14 cellular contexts compared by ENCODE assay signal in the genomic region with DNA sequence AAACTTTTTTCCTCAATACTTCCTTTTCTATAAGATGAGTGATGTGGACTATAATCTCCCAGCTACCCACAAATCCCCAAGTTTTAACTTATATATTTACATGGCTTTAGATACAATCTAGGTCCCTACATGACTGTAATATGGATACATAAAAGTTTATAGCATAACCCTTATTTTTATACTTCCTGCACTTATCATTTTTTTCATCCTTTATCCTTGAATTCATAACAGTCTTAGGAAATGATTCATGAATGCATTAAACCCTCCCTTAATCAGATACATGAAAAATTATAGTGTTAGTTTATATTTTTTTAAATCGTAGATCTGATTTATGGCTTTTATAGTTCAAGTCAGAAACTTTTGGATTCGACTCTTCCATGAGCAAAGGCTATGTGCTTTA.
"Had no signal": no experiment of that assay in that cellular context is flagged by ENCODE, and none has a peak within 500 bp of the region (broad histone marks: within the 10 kb centered on the region; RNA-seq: fewer than 3 reads in every experiment).

No MANE protein-coding gene starts in this region.

- ATAC-seq: right cardiac atrium had no signal

- H3K27me3 ChIP-seq: ascending aorta, cardiac muscle cell had no signal

- H3K9me3 ChIP-seq: ascending aorta, neutrophil had no signal

- H3K9me3 Mint-ChIP-seq: activated CD4-positive, alpha-beta T cell treated with anti-CD3 and anti-CD28 coated beads, Interleukin-2, amount 10 ng/mL, durations not matched to agents 7 days and 5 days had no signal

- H3K27me3 Mint-ChIP-seq: activated CD4-positive, alpha-beta T cell treated with anti-CD3 and anti-CD28 coated beads, Interleukin-2, amount 10 ng/mL, durations not matched to agents 7 days and 5 days had no signal

- H3K36me3 ChIP-seq: ascending aorta, cardiac muscle cell, neutrophil had no signal

- H3K27ac ChIP-seq: ascending aorta, cardiac muscle cell, neutrophil had no signal

- H3K4me3 ChIP-seq: ascending aorta, cardiac muscle cell had no signal

- DNase-seq: activated CD4-positive, alpha-beta T cell treated with anti-CD3 and anti-CD28 coated beads, Interleukin-2, amount 10 ng/mL, durations not matched to agents 7 days and 5 days; activated CD4-positive, CD25-positive, alpha-beta regulatory T cell; activated effector memory CD4-positive, alpha-beta T cell treated with Interleukin-2 at 50 U/mL for 16 hours; effector CD8-positive, alpha-beta T cell; hypothalamus; right cardiac atrium; stimulated activated CD4-positive, alpha-beta T cell treated with anti-CD3 and anti-CD28 coated beads, Interleukin-2, amount 100 ng/mL, for 24 hours; stimulated activated naive CD4-positive, alpha-beta T cell treated with Interleukin-2 at 50 U/mL for 16 hours; T-helper 2 cell; trophoblast cell had no signal

- H3K27ac Mint-ChIP-seq: activated CD4-positive, alpha-beta T cell treated with anti-CD3 and anti-CD28 coated beads, Interleukin-2, amount 10 ng/mL, durations not matched to agents 7 days and 5 days had no signal

- FAIRE-seq: colon had no signal

- H3K4me3 Mint-ChIP-seq: activated CD4-positive, alpha-beta T cell treated with anti-CD3 and anti-CD28 coated beads, Interleukin-2, amount 10 ng/mL, durations not matched to agents 7 days and 5 days had no signal
